Comparison of ENCODE assay signal across 1 cellular context in genomic region chr12:15777355-15778012, GRCh38.
TF ChIP-seq lines count a peak whose summit lies in the region.

No MANE protein-coding gene starts in this region.

TF ChIP-seq in IMR-90, 13 proteins besides CTCF, POLR2A, EP300 and RAD21:
- TF ChIP-seq RCOR1 (IDR thresholded peaks at IDR 0.05; ENCODE audit: insufficient replicate concordance, low read length) (no peak), MAZ (IDR thresholded peaks at IDR 0.05; ENCODE audit: borderline replicate concordance, low read depth, low read length) (no peak), ELK1 (IDR thresholded peaks at IDR 0.05; ENCODE audit: borderline replicate concordance, low read depth, low read length) (no peak), RFX5 (IDR thresholded peaks at IDR 0.05; ENCODE audit: low read depth, low read length) (no peak), BHLHE40 (IDR thresholded peaks at IDR 0.05; ENCODE audit: low read depth, low read length) (no peak)
